Comparison of ENCODE assay signal across 12 cellular contexts in genomic region chr2:138780451-138780880, GRCh38. TPM values are rescaled to one million over a fixed set of nuclear protein-coding genes. Genes with fewer than 3 reads are reported as not detected.
A peak's percentile ranks its signal among the peaks of the same experiment; 100 is the strongest.
DNase-seq lines count a peak whose midpoint lies in the region; ATAC-seq, FAIRE-seq and TF ChIP-seq lines count a peak whose summit lies in the region.
"Had no signal": no experiment of that assay in that cellular context is flagged by ENCODE, and none has a peak within 500 bp of the region (broad histone marks: within the 10 kb centered on the region; RNA-seq: fewer than 3 reads in every experiment).

No MANE protein-coding gene starts in this region.

- no peak for TF ChIP-seq RAD21 in H1 (IDR thresholded peaks at IDR 0.05 in 1 of 2, conservative IDR thresholded peaks at IDR 0.05 in 1 of 2; ENCODE audit: low read depth in 2 of 2, low read length in 2 of 2)

- peak overlapping the region; percentile 88 to 95 for H3K4me2 ChIP-seq in H1 (ENCODE audit: insufficient read depth in 1 of 2, low read depth in 2 of 2, low read length in 2 of 2)
- H3K4me2 ChIP-seq in mesendoderm (ENCODE audit: low read length), result peak overlapping the region; percentile 73
- H3K4me2 ChIP-seq: PC-9 had no signal

- H2AK5ac ChIP-seq in H1 (ENCODE audit: low read depth, low read length) (no peak overlapping the region), mesendoderm (ENCODE audit: low read length) (no peak overlapping the region)

- H4K8ac ChIP-seq in H1 (ENCODE audit: extremely low read depth, insufficient read depth, low read length) (peak overlapping the region; percentile 51; the same call in 1 of the 2 replicates), mesendoderm (ENCODE audit: low read depth, low read length) (no peak overlapping the region)

- no peaks in the 10 kb centered on the region for H3K79me1 ChIP-seq in H1 (ENCODE audit: low read depth, low read length)
- H3K79me1 ChIP-seq in mesendoderm (ENCODE audit: low read length), result no peaks in the 10 kb centered on the region

- H3K4ac ChIP-seq in H1 (replicated peaks; ENCODE audit: insufficient read length, low read depth, low read length) (no peak overlapping the region), mesendoderm (ENCODE audit: low read depth, low read length) (no peak overlapping the region)

- H3K9ac ChIP-seq in HUES6 (ENCODE audit: low read length) (no peak overlapping the region), H1 (replicated peaks in 1 of 4; ENCODE audit: extremely low read depth in 1 of 4, low read depth in 3 of 4, low read length in 3 of 4) (peak overlapping the region in 1 of 4 experiments; percentile 69; a peak in 3 of 7 replicates), mesendoderm (ENCODE audit: low read length) (peak overlapping the region; percentile 39)

- H2BK5ac ChIP-seq in H1 (ENCODE audit: low read depth, low read length) (no peak overlapping the region), mesendoderm (ENCODE audit: low read length) (no peak overlapping the region)

- H3K27me3 ChIP-seq in HUES6 (ENCODE audit: control insufficient read depth, insufficient read depth, low read length) (peaks cover 73% of the 10 kb centered on the region), H1 (replicated peaks in 1 of 4; ENCODE audit: control insufficient read depth in 3 of 4, extremely low read depth in 1 of 4, insufficient read depth in 3 of 4, low read length in 3 of 4) (peaks cover 5 to 38% (median 26%) of the 10 kb centered on the region in 4 experiments), mesendoderm (ENCODE audit: insufficient read depth, low read length, poor library complexity) (peaks cover 24% of the 10 kb centered on the region), stomach (peaks cover 19 to 71% (median 36%) of the 10 kb centered on the region in 3 donors)

- intact Hi-C loops in stomach (cut with DNase I; ENCODE audit: low total_unique reads), result no loop called here

- H2BK120ac ChIP-seq in H1 (replicated peaks; ENCODE audit: low read depth, low read length) (no peak overlapping the region), mesendoderm (ENCODE audit: low read depth, low read length) (no peak overlapping the region)

- no peak overlapping the region for H2BK12ac ChIP-seq in H1 (ENCODE audit: low read depth, low read length)

- H4K5ac ChIP-seq in H1 (ENCODE audit: insufficient read length, low read depth, low read length) (no peak overlapping the region), mesendoderm (ENCODE audit: low read length) (no peak overlapping the region)

- peak overlapping the region; percentile 33; the same call in 1 of the 2 replicates for H3K18ac ChIP-seq in H1 (ENCODE audit: extremely low read depth, low read length)
- H3K18ac ChIP-seq in mesendoderm (ENCODE audit: low read length), result peak overlapping the region; percentile 2

- WGBS in H1 (ENCODE audit: extremely low coverage in 1 of 2, insufficient coverage in 1 of 2, insufficient read length in 1 of 2, insufficient replicate concordance in 2 of 2, low coverage in 1 of 2, low lambda C conversion rate in 2 of 2, missing lambda C conversion rate in 1 of 2), 2 experiments, result 8% methylated on average over 8 of the region's 39 CpGs; no CpG with 5 or more reads in 1 of the 2 experiments
- whole genome bisulfite sequencing in mesendoderm (ENCODE audit: extremely low coverage, insufficient coverage, low lambda C conversion rate), result no CpG with 5 or more reads among the region's 39 CpGs
- 1 to 7% (median 5%) methylated on average over 6 to 39 of the region's 39 CpGs for whole genome bisulfite sequencing in stomach, 5 donors

- H3K23me2 ChIP-seq in H1 (ENCODE audit: low read depth, low read length), result peaks cover 19% of the 10 kb centered on the region; the same call in 1 of the 2 replicates

- H3K23ac ChIP-seq in H1 (ENCODE audit: insufficient read length) (no peak overlapping the region), mesendoderm (ENCODE audit: low read length) (no peak overlapping the region)

- H2BK15ac ChIP-seq in H1 (ENCODE audit: low read length), result no peak overlapping the region
- no peak overlapping the region for H2BK15ac ChIP-seq in mesendoderm (replicated peaks; ENCODE audit: low read depth)

- CTCF ChIA-PET in H1 (lab: Charles Lee; ENCODE audit: partially characterized antibody), result interaction anchor here (0.7 to 2.4 kb wide), 4 partner anchors 10 to 46 kb away, joined by 3 to 6 read pairs (median 4); no protein-coding TSS in a partner anchor

- H3K4me1 ChIP-seq in HUES6 (ENCODE audit: control insufficient read depth, insufficient read depth, low read length) (peaks cover 16% of the 10 kb centered on the region), H1 (replicated peaks in 1 of 4; ENCODE audit: control insufficient read depth in 3 of 4, insufficient read depth in 4 of 4, low read length in 3 of 4) (peaks cover 2 to 17% (median 11%) of the 10 kb centered on the region in 4 experiments; a peak in 5 of 7 replicates), mesendoderm (ENCODE audit: control insufficient read depth, low read depth, low read length) (peaks cover 8% of the 10 kb centered on the region), stomach (peaks cover 16 to 29% (median 24%) of the 10 kb centered on the region in 4 donors)

- TF ChIP-seq POLR2A in H1 (IDR thresholded peaks at IDR 0.05; ENCODE audit: control extremely low read depth in 1 of 2, low read depth in 2 of 2, low read length in 2 of 2) (no peak), stomach (IDR thresholded peaks at IDR 0.05) (no peak)

- no peak overlapping the region for H2BK20ac ChIP-seq in H1 (ENCODE audit: low read length)

- POLR2A ChIA-PET in H1 (lab: Charles Lee; ENCODE audit: partially characterized antibody), result interaction anchor here (0.8 to 1.2 kb wide), 2 partner anchors 36 to 46 kb away, joined by 3 read pairs; no protein-coding TSS in a partner anchor

- H3K36me3 ChIP-seq in HUES6 (ENCODE audit: control insufficient read depth, insufficient read depth, low read length), result no peaks in the 10 kb centered on the region
- H3K36me3 ChIP-seq in H1 (ENCODE audit: control insufficient read depth in 2 of 4, insufficient read depth in 4 of 4, low read length in 3 of 4), result no peaks in the 10 kb centered on the region
- H3K36me3 ChIP-seq in mesendoderm (ENCODE audit: control insufficient read depth, insufficient read depth, low read length), result no peaks in the 10 kb centered on the region
- no peaks in the 10 kb centered on the region for H3K36me3 ChIP-seq in stomach

- no peaks in the 10 kb centered on the region for H3K9me3 ChIP-seq in HUES6 (ENCODE audit: control insufficient read depth, insufficient read depth, low read depth, low read length)
- H3K9me3 ChIP-seq in H1 (ENCODE audit: insufficient read depth in 2 of 2, low read depth in 1 of 2, low read length in 1 of 2), result no peaks in the 10 kb centered on the region
- H3K9me3 ChIP-seq in stomach, result no peaks in the 10 kb centered on the region

- no peak for TF ChIP-seq EP300 in H1 (IDR thresholded peaks at IDR 0.05; ENCODE audit: borderline replicate concordance in 1 of 2, low read depth in 2 of 2, low read length in 2 of 2)
- TF ChIP-seq EP300 in stomach (IDR thresholded peaks at IDR 0.05), result no peak

- H4K91ac ChIP-seq in H1 (replicated peaks; ENCODE audit: insufficient read length, low read length), result no peak overlapping the region

- DNase-seq in H1 (ENCODE audit: low read depth in 1 of 2, low spot score in 2 of 2), result peak in 1 of 2 experiments; percentile 80
- peak; percentile 22 for DNase-seq in mesendoderm
- no peak for DNase-seq in stomach
- no peak for DNase-seq in NCI-H510A treated with DMSO at 0.1 percent for 48 hours (lab: John Stamatoyannopoulos, UW)
- DNase-seq in NCI-H1417 treated with DMSO at 0.1 percent for 48 hours (lab: John Stamatoyannopoulos, UW), result no peak
- DNase-seq: DMS153, NCI-H2029 treated with DMSO at 0.1 percent for 48 hours, PC-9 had no signal

- ATAC-seq in GM21786 (IDR thresholded peaks at IDR 0.05; ENCODE audit: unreplicated experiment) (no peak), esophagus mucosa (no peak)

- FAIRE-seq in H1 (lab: Jason Lieb, UNC), result no peak
- FAIRE-seq: GM18507 had no signal

- H3K4me3 ChIP-seq in HUES6 (ENCODE audit: low read depth, low read length) (peak overlapping the region; percentile 65), H1 (ENCODE audit: extremely low read depth in 1 of 4, insufficient read depth in 2 of 4, low read depth in 3 of 4, low read length in 4 of 4) (peak overlapping the region; percentile 48 to 79 (median 60); a peak in 7 of 8 replicates), mesendoderm (ENCODE audit: low read length) (peak overlapping the region; percentile 29), stomach (peak overlapping the region; percentile 36 to 54 (median 46))
- H3K4me3 ChIP-seq: PC-9 had no signal

- H3K79me2 ChIP-seq in H1 (ENCODE audit: control insufficient read depth in 1 of 2, insufficient read depth in 2 of 2, low read length in 2 of 2) (peaks cover 0 to 32% of the 10 kb centered on the region in 2 experiments; a peak in 2 of 4 replicates), mesendoderm (ENCODE audit: control insufficient read depth, insufficient read depth, low read length) (no peaks in the 10 kb centered on the region)

- no peak overlapping the region for H3K14ac ChIP-seq in H1 (ENCODE audit: insufficient read length)

- H3K27ac ChIP-seq in HUES6 (ENCODE audit: low read depth, low read length) (no peak overlapping the region), H1 (ENCODE audit: low read depth, low read length) (no peak overlapping the region), mesendoderm (ENCODE audit: low read depth, low read length) (no peak overlapping the region), stomach (no peak overlapping the region)
- H3K27ac ChIP-seq: PC-9 had no signal

- no peak overlapping the region; the same call in 1 of the 2 replicates for H2AFZ ChIP-seq in H1 (ENCODE audit: low read length)
- H2AFZ ChIP-seq: PC-9 had no signal

- no peak for TF ChIP-seq CTCF in H1 (IDR thresholded peaks at IDR 0.05; ENCODE audit: control extremely low read depth in 1 of 3, insufficient read depth in 1 of 3, low read depth in 1 of 3, low read length in 3 of 3)
- TF ChIP-seq CTCF in stomach (IDR thresholded peaks at IDR 0.05), result no peak

- H4K20me1 ChIP-seq in H1 (replicated peaks in 1 of 2; ENCODE audit: control insufficient read depth in 1 of 2, insufficient read depth in 2 of 2, low read length in 2 of 2), result no peaks in the 10 kb centered on the region

- H3K56ac ChIP-seq in H1 (replicated peaks; ENCODE audit: insufficient read length, low read depth, low read length), result no peak overlapping the region
- H3K56ac ChIP-seq in mesendoderm (ENCODE audit: low read length), result peak overlapping the region; percentile 74

RNA-seq across cellular contexts. Expression of gene NXPH2, which starts 0.3 kb away (rescaled TPM):
- total RNA-seq in H1 (2021; fragmentation: NEBNext Ultra II Directional; extraction: Animal tissue kit (Norgen Biotek cat#: 25700)), result 5.6 and 6.9 TPM in 2 replicates
- polyA plus RNA-seq in H1 (2011; rRNA removed), result 1.8 and 1.9 TPM in 2 replicates
- 1.8 TPM for polyA plus RNA-seq in H1 (2011; cell fraction: cytosol; rRNA removed)
- 1.3 TPM for polyA plus RNA-seq in H1 (2011; cell fraction: nucleus; rRNA removed)
- polyA plus RNA-seq in H1 (2012, experiment 1 of 2), result 2.5 to 4.3 TPM (median 3.2 TPM) in 4 replicates
- 1.4 TPM for polyA plus RNA-seq in H1 (2012, experiment 2 of 2)
- polyA plus RNA-seq in H1 (2013, experiment 1 of 2), result 1.9 TPM
- 2.3 TPM for polyA plus RNA-seq in H1 (2013, experiment 2 of 2)
- 4.6 and 5.4 TPM in 2 replicates for polyA minus RNA-seq in H1 (2011; rRNA and poly(A)+ RNA removed)
- polyA minus RNA-seq in H1 (2011; cell fraction: cytosol; rRNA and poly(A)+ RNA removed), result 2.2 TPM
- 2.5 TPM for polyA minus RNA-seq in H1 (2011; cell fraction: nucleus; rRNA and poly(A)+ RNA removed)
- polyA plus RNA-seq in mesendoderm (2013, experiment 1 of 2), result 0.80 TPM
- 0.94 TPM for polyA plus RNA-seq in mesendoderm (2013, experiment 2 of 2)
- total RNA-seq in stomach, result 1 to 10 TPM in 1 of 5 donors, not detected in 4; 1.1 TPM
- not detected for polyA plus RNA-seq in stomach
- total RNA-seq in esophagus mucosa, result not detected
- total RNA-seq: PC-9 had no signal
